Comparison of ENCODE assay signal across 8 cellular contexts in the genomic region with DNA sequence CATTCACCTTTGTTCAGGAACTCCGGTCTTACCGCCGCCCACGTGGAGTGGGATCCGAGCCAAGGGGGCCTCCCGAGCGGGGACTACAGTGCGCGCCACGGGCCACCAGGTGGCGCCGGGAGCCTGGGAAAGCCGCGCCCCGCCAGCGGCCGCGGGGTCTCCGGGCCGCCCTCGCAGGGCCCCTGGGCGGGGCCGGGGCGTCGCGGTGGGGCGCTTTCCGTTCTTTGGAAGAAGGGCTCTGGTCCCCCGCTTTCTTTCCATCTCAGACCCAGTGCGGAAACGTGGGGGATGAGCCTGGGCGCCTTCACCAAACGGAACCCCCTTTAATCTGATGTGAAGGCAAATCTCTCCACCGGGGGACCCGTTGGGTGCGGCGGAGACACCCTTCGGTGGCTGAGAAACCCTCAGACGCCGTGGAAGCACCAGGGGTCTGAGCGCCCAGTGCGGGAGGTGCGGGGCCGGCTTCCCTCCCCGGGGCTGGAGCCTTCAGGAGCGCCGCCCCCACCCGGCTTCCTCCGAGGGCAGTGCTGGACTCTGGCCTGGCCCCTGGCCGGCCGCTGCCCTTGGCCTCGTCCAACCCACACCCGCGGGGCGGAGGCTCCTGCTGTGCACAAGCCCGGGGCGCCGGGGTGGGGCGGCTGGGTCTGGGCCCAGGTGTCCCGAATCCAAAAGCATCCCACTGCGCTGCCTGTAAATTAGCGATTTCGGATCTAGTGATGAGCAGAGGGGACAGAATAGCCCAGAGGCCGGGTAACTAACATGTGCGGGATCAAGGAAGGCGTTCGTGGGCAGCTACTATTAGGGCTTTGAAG. TPM values are rescaled to one million over a fixed set of nuclear protein-coding genes. Genes with fewer than 3 reads are reported as not detected.
DNase-seq lines count a peak whose midpoint lies in the region; ATAC-seq lines count a peak whose summit lies in the region.

No MANE protein-coding gene starts in this region.

- ATAC-seq in GM21723 (IDR thresholded peaks at IDR 0.05; ENCODE audit: unreplicated experiment): peak; percentile 94

- H3K4me3 ChIP-seq in SJCRH30: peak overlapping the region; percentile 75

- peaks cover 6% of the 10 kb centered on the region; the same call in 1 of the 2 replicates for H3K4me1 ChIP-seq in SJCRH30

- no peaks in the 10 kb centered on the region for H3K27me3 ChIP-seq in SJCRH30

- H3K27ac ChIP-seq in SJCRH30: peak overlapping the region; percentile 60
- H3K27ac ChIP-seq in substantia nigra (ENCODE audit: low read depth, low read length, poor library complexity, severe bottlenecking): peak overlapping the region; percentile 72

- H3K36me3 ChIP-seq in SJCRH30: no peaks in the 10 kb centered on the region

- DNase-seq in EL (peak; percentile 80), KG1 (lab: John Stamatoyannopoulos, UW) (peak; percentile 78), SJCRH30 (peak; percentile 79 to 88), germinal center (ENCODE audit: low spot score) (peak; percentile 94), non-pigmented ciliary epithelial cell (ENCODE audit: low read depth) (peak; percentile 31), substantia nigra (lab: John Stamatoyannopoulos, UW) (peak in 47 of 49 donors; percentile 13 to 93 (median 69))
- peak; percentile 88 for DNase-seq in activated naive CD4-positive, alpha-beta T cell treated with Interleukin-2 at 50 U/mL for 16 hours

- H3K9me3 ChIP-seq in SJCRH30 (replicated peaks): no peaks in the 10 kb centered on the region

RNA-seq across cellular contexts. Expression of gene GORASP2, which starts 44.6 kb away (rescaled TPM):
- total RNA-seq in SJCRH30 (2014; rRNA removed; shearing (Covaris generic)): 63.8 and 72.9 TPM in 2 replicates

Comparison
In these comparisons a context has a peak if more than half of its experiments do, and no peak if none do; other contexts are left out.
1. Peak in every context shown above with its lines: DNase-seq, ATAC-seq, H3K4me3 ChIP-seq and H3K27ac ChIP-seq.
2. DNase-seq: peak in every context shown above with its lines; median percentile 94 in germinal center; 88 in activated naive CD4-positive, alpha-beta T cell treated with Interleukin-2 at 50 U/mL for 16 hours; 84 in SJCRH30; 80 in EL; 78 in KG1; 69 in substantia nigra; 31 in non-pigmented ciliary epithelial cell.